18 cellular contexts compared by ENCODE assay signal in the genomic region with DNA sequence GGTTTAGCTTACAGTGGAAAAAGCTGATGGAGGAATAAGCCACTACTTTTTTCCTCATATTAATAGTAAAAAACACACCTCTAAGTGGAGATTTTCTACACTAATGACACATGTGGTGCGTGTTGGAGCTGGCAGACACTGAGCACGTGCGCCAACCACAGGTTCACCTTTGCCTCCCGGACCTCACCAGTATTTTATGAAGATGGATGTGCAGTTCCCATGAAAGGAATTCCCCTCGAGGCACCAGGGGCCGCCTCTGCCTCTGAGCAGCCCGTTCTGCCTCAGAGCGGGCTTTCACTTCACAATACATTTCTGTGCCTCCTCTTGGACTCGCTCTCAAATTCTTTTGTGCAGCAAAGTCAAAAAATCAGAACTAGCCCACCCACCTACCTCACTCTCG.
A peak's percentile ranks its signal among the peaks of the same experiment; 100 is the strongest.
DNase-seq lines count a peak whose midpoint lies in the region; ATAC-seq, FAIRE-seq and TF ChIP-seq lines count a peak whose summit lies in the region.
"Had no signal": no experiment of that assay in that cellular context is flagged by ENCODE, and none has a peak within 500 bp of the region (broad histone marks: within the 10 kb centered on the region; RNA-seq: fewer than 3 reads in every experiment).

No MANE protein-coding gene starts in this region.

- TF ChIP-seq POLR2A in breast epithelium (IDR thresholded peaks at IDR 0.05), result no peak

- H3K36me3 Mint-ChIP-seq in astrocyte (ENCODE audit: low read depth, unreplicated experiment), result no peaks in the 10 kb centered on the region
- H3K36me3 Mint-ChIP-seq in type B pancreatic cell, result no peaks in the 10 kb centered on the region
- H3K36me3 Mint-ChIP-seq: CD4-positive, CD25-positive, alpha-beta regulatory T cell had no signal

- 4% methylated on average over 8 of the region's 10 CpGs for whole genome bisulfite sequencing in mammary epithelial cell (ENCODE audit: low coverage, missing lambda C conversion rate)

- H3K9me3 Mint-ChIP-seq in astrocyte (ENCODE audit: unreplicated experiment), result no peaks in the 10 kb centered on the region
- peaks cover 4% of the 10 kb centered on the region for H3K9me3 Mint-ChIP-seq in type B pancreatic cell

- H3K27me3 Mint-ChIP-seq in astrocyte (ENCODE audit: low read depth, unreplicated experiment) (no peaks in the 10 kb centered on the region), type B pancreatic cell (peaks cover 65% of the 10 kb centered on the region)
- H3K27me3 Mint-ChIP-seq: CD4-positive, CD25-positive, alpha-beta regulatory T cell had no signal

- peaks cover 6% of the 10 kb centered on the region for H3K4me1 Mint-ChIP-seq in astrocyte (ENCODE audit: low read depth, unreplicated experiment)
- peaks cover 17% of the 10 kb centered on the region for H3K4me1 Mint-ChIP-seq in type B pancreatic cell (ENCODE audit: unreplicated experiment)
- H3K4me1 Mint-ChIP-seq: CD4-positive, CD25-positive, alpha-beta regulatory T cell had no signal

- dilution Hi-C loops in mammary epithelial cell (cut with HindIII; ENCODE audit: low sequenced_read_pairs), result no loop called here

- peak; percentile 66 for DNase-seq in mammary epithelial cell
- no peak for DNase-seq in breast epithelium (ENCODE audit: low spot score in 2 of 2)
- peak; percentile 18 for DNase-seq in astrocyte (ENCODE audit: low read depth)
- peak; percentile 81 for DNase-seq in islet precursor cell
- no peak for DNase-seq in type B pancreatic cell (ENCODE audit: extremely low spot score, unreplicated experiment)
- DNase-seq in DMS79 treated with DMSO at 0.1 percent for 48 hours (lab: John Stamatoyannopoulos, UW), result no peak
- DNase-seq: CD4-positive, CD25-positive, alpha-beta regulatory T cell; COR-L47; NCI-H1417; NCI-H187; NCI-H526; PC-9 had no signal

- BruUV-seq in mammary epithelial cell (replicated peaks; lab: Mats Ljungman, UMichigan), result no TSS peak

- no peak overlapping the region for H3K27ac Mint-ChIP-seq in astrocyte (ENCODE audit: unreplicated experiment)
- H3K27ac Mint-ChIP-seq in type B pancreatic cell, result peak overlapping the region; percentile 28
- H3K27ac Mint-ChIP-seq: CD4-positive, CD25-positive, alpha-beta regulatory T cell had no signal

- no peak for FAIRE-seq in astrocyte (lab: Jason Lieb, UNC)
- FAIRE-seq: H54 had no signal

- TF ChIP-seq CTCF in mammary epithelial cell (conservative IDR thresholded peaks at IDR 0.05 in 1 of 2, IDR thresholded peaks at IDR 0.05 in 1 of 2; ENCODE audit: extremely low read depth in 1 of 2, insufficient read depth in 1 of 2, low read depth in 1 of 2, low read length in 2 of 2), result no peak
- no peak for TF ChIP-seq CTCF in breast epithelium (IDR thresholded peaks at IDR 0.05)
- TF ChIP-seq CTCF in astrocyte (IDR thresholded peaks at IDR 0.05; ENCODE audit: insufficient read depth, low read depth, low read length), result no peak
- no peak for TF ChIP-seq CTCF in type B pancreatic cell (conservative IDR thresholded peaks at IDR 0.05)

- no peak overlapping the region for H3K4me3 ChIP-seq in mammary epithelial cell (replicated peaks in 1 of 3; ENCODE audit: insufficient read depth in 1 of 3, low read depth in 2 of 3, low read length in 3 of 3)
- H3K4me3 ChIP-seq in breast epithelium, result no peak overlapping the region
- H3K4me3 ChIP-seq in astrocyte (ENCODE audit: insufficient read depth, low read depth, low read length), result no peak overlapping the region
- H3K4me3 ChIP-seq: PC-9, SJSA1 had no signal

- H4K20me1 ChIP-seq in mammary epithelial cell (ENCODE audit: insufficient read depth, low read length) (no peaks in the 10 kb centered on the region), astrocyte (ENCODE audit: insufficient read depth, low read length) (no peaks in the 10 kb centered on the region)

- H3K79me2 ChIP-seq in mammary epithelial cell (ENCODE audit: insufficient read depth, low read length), result no peaks in the 10 kb centered on the region
- no peaks in the 10 kb centered on the region for H3K79me2 ChIP-seq in astrocyte (ENCODE audit: insufficient read depth, low read length)

- CTCF ChIA-PET in mammary epithelial cell (lab: Charles Lee; ENCODE audit: low non-redundant PET), result no interaction called here

- intact Hi-C loops in mammary epithelial cell (cut with micrococcal nuclease), result loop anchor here (10.0 kb wide), 1 partner anchor 100 kb away; no protein-coding TSS in a partner anchor
- intact Hi-C loops in breast epithelium (cut with DNase I; ENCODE audit: low total_unique reads), result no loop called here

- in situ Hi-C loops in mammary epithelial cell (cut with MboI; ENCODE audit: low sequenced_read_pairs in 2 of 2), result no loop called here

- peaks cover 5% of the 10 kb centered on the region for H3K9me3 ChIP-seq in mammary epithelial cell (replicated peaks; ENCODE audit: insufficient read depth, low read length)
- no peaks in the 10 kb centered on the region for H3K9me3 ChIP-seq in breast epithelium
- H3K9me3 ChIP-seq in astrocyte (ENCODE audit: insufficient read depth, low read depth, low read length), result peaks cover 3% of the 10 kb centered on the region
- H3K9me3 ChIP-seq: SJSA1 had no signal

- peak overlapping the region; percentile 75 for H2AFZ ChIP-seq in mammary epithelial cell (ENCODE audit: low read depth, low read length)
- H2AFZ ChIP-seq in astrocyte (ENCODE audit: low read depth, low read length), result no peak overlapping the region
- H2AFZ ChIP-seq: PC-9 had no signal

- no peaks in the 10 kb centered on the region for H3K27me3 ChIP-seq in mammary epithelial cell (ENCODE audit: insufficient read depth, low read length)
- peaks cover 0 to 10% of the 10 kb centered on the region in 2 donors for H3K27me3 ChIP-seq in breast epithelium
- H3K27me3 ChIP-seq in astrocyte (ENCODE audit: insufficient read depth, low read length), result no peaks in the 10 kb centered on the region
- H3K27me3 ChIP-seq: SJSA1 had no signal

- H3K9ac ChIP-seq in mammary epithelial cell (ENCODE audit: insufficient read depth, low read length) (no peak overlapping the region), astrocyte (ENCODE audit: low read length) (peak overlapping the region; percentile 25)
- H3K9ac ChIP-seq: KMS-11 had no signal

- H3K36me3 ChIP-seq in mammary epithelial cell (ENCODE audit: insufficient read depth, low read length) (no peaks in the 10 kb centered on the region), breast epithelium (no peaks in the 10 kb centered on the region), astrocyte (ENCODE audit: insufficient read depth, low read length) (no peaks in the 10 kb centered on the region)
- H3K36me3 ChIP-seq: SJSA1 had no signal

- H3K4me3 Mint-ChIP-seq in astrocyte (ENCODE audit: unreplicated experiment) (no peak overlapping the region), type B pancreatic cell (peak overlapping the region; percentile 23)
- H3K4me3 Mint-ChIP-seq: CD4-positive, CD25-positive, alpha-beta regulatory T cell had no signal

- H3K27ac ChIP-seq in mammary epithelial cell (ENCODE audit: insufficient read depth, low read depth, low read length) (peak overlapping the region; percentile 62), breast epithelium (no peak overlapping the region), astrocyte (ENCODE audit: low read depth, low read length) (no peak overlapping the region)
- H3K27ac ChIP-seq: 22Rv1, KMS-11, PC-9, SJSA1 had no signal

- H3K4me1 ChIP-seq in mammary epithelial cell (ENCODE audit: insufficient read depth, low read length), result peaks cover 6% of the 10 kb centered on the region
- no peaks in the 10 kb centered on the region for H3K4me1 ChIP-seq in breast epithelium
- peaks cover 5% of the 10 kb centered on the region for H3K4me1 ChIP-seq in astrocyte (ENCODE audit: insufficient read depth, low read length)

- ATAC-seq in GM19395 (IDR thresholded peaks at IDR 0.05; ENCODE audit: unreplicated experiment) (no peak), HG02642 (IDR thresholded peaks at IDR 0.05; ENCODE audit: poor library complexity, unreplicated experiment) (no peak)

- H3K4me2 ChIP-seq in mammary epithelial cell (ENCODE audit: insufficient read depth, low read depth, low read length) (peak overlapping the region; percentile 43), astrocyte (ENCODE audit: low read length) (peak overlapping the region; percentile 54)
- H3K4me2 ChIP-seq: KMS-11, PC-9 had no signal

Comparison
In these comparisons a context has a peak if more than half of its experiments do, and no peak if none do; other contexts are left out.
1. DNase-seq: peak in mammary epithelial cell (single experiment), astrocyte (single experiment) and islet precursor cell (single experiment); none in breast epithelium (0 of 2), type B pancreatic cell (single experiment) and DMS79 treated with DMSO at 0.1 percent for 48 hours (single experiment).